Comparison of ENCODE assay signal across 7 cellular contexts in the genomic region with DNA sequence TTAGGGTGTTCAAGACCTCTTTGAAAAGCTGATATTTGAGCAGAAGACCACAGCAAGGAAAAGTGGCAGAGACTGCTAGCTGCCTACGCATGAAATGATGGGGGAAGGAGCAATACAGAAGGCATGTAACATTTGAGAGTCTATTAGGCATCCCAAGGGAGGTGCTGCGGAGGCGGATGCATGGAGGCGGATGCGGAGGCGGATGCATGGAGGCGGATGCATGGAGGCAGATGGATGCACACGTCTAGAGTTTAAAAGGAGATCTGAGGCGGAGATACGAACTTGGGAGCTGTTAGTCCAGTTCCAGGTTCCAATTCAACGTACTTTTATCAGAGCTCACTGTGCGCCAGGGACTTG. TPM values are rescaled to one million over a fixed set of nuclear protein-coding genes. Genes with fewer than 3 reads are reported as not detected.
DNase-seq lines count a peak whose midpoint lies in the region; ATAC-seq, FAIRE-seq and TF ChIP-seq lines count a peak whose summit lies in the region.

No MANE protein-coding gene starts in this region.

- H3K27me3 ChIP-seq in parathyroid adenoma (ENCODE audit: control insufficient read depth, insufficient read depth, low read length), result no peaks in the 10 kb centered on the region

- intact Hi-C loops in activated naive CD4-positive, alpha-beta T cell treated with anti-CD3 and anti-CD28 coated beads for 36 hours (cut with micrococcal nuclease), result loop anchor here (1.0 to 5.0 kb wide), 13 partner anchors 13 to 883 kb away; a partner anchor contains a TSS
- intact Hi-C loops in Right ventricle myocardium superior (cut with DNase I), result loop anchor here (5.0 kb wide), 1 partner anchor 273 kb away; no protein-coding TSS in a partner anchor

- POLR2A ChIA-PET in GM10248 (lab: Yijun Ruan, JAX), result interaction anchor here (0.7 to 1.5 kb wide), 3 partner anchors 15 to 274 kb away, joined by 3 to 4 read pairs (median 4); a partner anchor contains a TSS

- peak overlapping the region; percentile 91 for H2AFZ ChIP-seq in parathyroid adenoma

- peak overlapping the region; percentile 87 for H3K27ac Mint-ChIP-seq in activated naive CD4-positive, alpha-beta T cell treated with anti-CD3 and anti-CD28 coated beads for 36 hours

- CTCF ChIA-PET in GM10248 (lab: Yijun Ruan, JAX), result interaction anchor here (0.6 to 5.0 kb wide), 26 partner anchors 10 to 536 kb away, joined by 3 to 56 read pairs (median 4); a partner anchor contains a TSS
- CTCF ChIA-PET in activated naive CD4-positive, alpha-beta T cell treated with anti-CD3 and anti-CD28 coated beads for 36 hours (lab: Charles Lee), result interaction anchor here (0.7 to 3.9 kb wide), 15 partner anchors 11 to 526 kb away, joined by 3 to 33 read pairs (median 4); a partner anchor contains a TSS

- H3K9ac ChIP-seq in parathyroid adenoma, result peak overlapping the region; percentile 37

- ATAC-seq in HG02610 (IDR thresholded peaks at IDR 0.05; ENCODE audit: unreplicated experiment), result peak; percentile 6
- peak; percentile 24 for ATAC-seq in Right ventricle myocardium superior (ENCODE audit: poor library complexity)

- no peak for TF ChIP-seq CTCF in GM10248 (IDR thresholded peaks at IDR 0.05; ENCODE audit: control extremely low read depth, extremely low read depth, low read depth, missing control alignments)
- no peak for TF ChIP-seq CTCF in parathyroid adenoma (IDR thresholded peaks at IDR 0.05)

- H3K36me3 Mint-ChIP-seq in activated naive CD4-positive, alpha-beta T cell treated with anti-CD3 and anti-CD28 coated beads for 36 hours (ENCODE audit: low read depth), result peaks cover 17% of the 10 kb centered on the region

- peak overlapping the region; percentile 86 for H3K27ac ChIP-seq in parathyroid adenoma

- H3K9me3 ChIP-seq in parathyroid adenoma (ENCODE audit: control insufficient read depth, low read length), result no peaks in the 10 kb centered on the region

- FAIRE-seq in HTR-8/SVneo (lab: Jason Lieb, UNC), result no peak

- peak overlapping the region; percentile 88 for H3K4me2 ChIP-seq in parathyroid adenoma (ENCODE audit: low read length)

- H3K4me1 ChIP-seq in parathyroid adenoma, result no peaks in the 10 kb centered on the region

- peaks cover 31% of the 10 kb centered on the region for H3K4me1 Mint-ChIP-seq in activated naive CD4-positive, alpha-beta T cell treated with anti-CD3 and anti-CD28 coated beads for 36 hours (ENCODE audit: low read depth)

- peak overlapping the region; percentile 86 for H3K4me3 ChIP-seq in parathyroid adenoma (ENCODE audit: low read depth, low read length)

- no peaks in the 10 kb centered on the region for H3K36me3 ChIP-seq in parathyroid adenoma (ENCODE audit: control insufficient read depth, insufficient read depth, low read length)

- H3K9me3 Mint-ChIP-seq in activated naive CD4-positive, alpha-beta T cell treated with anti-CD3 and anti-CD28 coated beads for 36 hours, result no peaks in the 10 kb centered on the region

- no peaks in the 10 kb centered on the region for H3K79me2 ChIP-seq in parathyroid adenoma

- H3K27me3 Mint-ChIP-seq in activated naive CD4-positive, alpha-beta T cell treated with anti-CD3 and anti-CD28 coated beads for 36 hours (ENCODE audit: low read depth), result no peaks in the 10 kb centered on the region

- DNase-seq in GM10248 (ENCODE audit: extremely low spot score) (peak; percentile 24), NCI-H2227 (lab: John Stamatoyannopoulos, UW; ENCODE audit: unreplicated experiment) (peak; percentile 70), Right ventricle myocardium superior (peak; percentile 63), HTR-8/SVneo (ENCODE audit: insufficient read length, low spot score) (no peak)
- DNase-seq in activated naive CD4-positive, alpha-beta T cell treated with anti-CD3 and anti-CD28 coated beads for 36 hours, result peak; percentile 61

- H3K4me3 Mint-ChIP-seq in activated naive CD4-positive, alpha-beta T cell treated with anti-CD3 and anti-CD28 coated beads for 36 hours, result peak overlapping the region; percentile 82

RNA-seq across cellular contexts. Expression of a gene that starts 0.8 kb away (rescaled TPM):
- 10 to 100 TPM; 11.4 to 13.3 TPM for total RNA-seq in activated naive CD4-positive, alpha-beta T cell treated with anti-CD3 and anti-CD28 coated beads for 36 hours
- 5.8 TPM for total RNA-seq in Right ventricle myocardium superior

RNA-seq across cellular contexts. Expression of a gene that starts 15.7 kb away (rescaled TPM):
- 1 to 10 TPM; 1.9 to 3.2 TPM for total RNA-seq in activated naive CD4-positive, alpha-beta T cell treated with anti-CD3 and anti-CD28 coated beads for 36 hours
- 28.4 TPM for total RNA-seq in Right ventricle myocardium superior
